Comparison of ENCODE assay signal across 19 cellular contexts in genomic region chr13:89827552-89827951, GRCh38.
DNase-seq lines count a peak whose midpoint lies in the region; ATAC-seq, FAIRE-seq and TF ChIP-seq lines count a peak whose summit lies in the region.
"Had no signal": no experiment of that assay in that cellular context is flagged by ENCODE, and none has a peak within 500 bp of the region (broad histone marks: within the 10 kb centered on the region; RNA-seq: fewer than 3 reads in every experiment).

No MANE protein-coding gene starts in this region.

- H2BK12ac ChIP-seq in H1 (ENCODE audit: low read depth, low read length) = no peak overlapping the region

- H2BK5ac ChIP-seq in H1 (ENCODE audit: low read depth, low read length) = no peak overlapping the region

- BruUV-seq in A673 (replicated peaks; lab: Mats Ljungman, UMichigan) = no TSS peak

- H3K27ac Mint-ChIP-seq in neural progenitor cell = no peak overlapping the region

- TF ChIP-seq POLR2A in H1 (IDR thresholded peaks at IDR 0.05; ENCODE audit: control extremely low read depth in 1 of 2, low read depth in 2 of 2, low read length in 2 of 2) (no peak), thyroid gland (IDR thresholded peaks at IDR 0.05) (no peak)

- H3K23ac ChIP-seq in H1 (ENCODE audit: insufficient read length) = no peak overlapping the region

- H2AFZ ChIP-seq in H1 (ENCODE audit: low read length) = peak overlapping the region; percentile 76
- peak overlapping the region; percentile 57 for H2AFZ ChIP-seq in neural progenitor cell (replicated peaks)

- H2AK5ac ChIP-seq in H1 (ENCODE audit: low read depth, low read length) = no peak overlapping the region

- H4K20me1 ChIP-seq in H1 (replicated peaks in 1 of 2; ENCODE audit: control insufficient read depth in 1 of 2, insufficient read depth in 2 of 2, low read length in 2 of 2) = no peaks in the 10 kb centered on the region
- H4K20me1 ChIP-seq in neural progenitor cell (ENCODE audit: low read depth) = no peaks in the 10 kb centered on the region

- H3K4ac ChIP-seq in H1 (replicated peaks; ENCODE audit: insufficient read length, low read depth, low read length) = no peak overlapping the region

- no peak overlapping the region for H4K5ac ChIP-seq in H1 (ENCODE audit: insufficient read length, low read depth, low read length)

- ATAC-seq in HG03378 (IDR thresholded peaks at IDR 0.05; ENCODE audit: unreplicated experiment) = no peak
- ATAC-seq in HG03108 (IDR thresholded peaks at IDR 0.05; ENCODE audit: unreplicated experiment) = no peak
- ATAC-seq: HepG2, Panc1 had no signal

- no peaks in the 10 kb centered on the region for H3K9me3 Mint-ChIP-seq in neural progenitor cell

- no peak overlapping the region for H4K8ac ChIP-seq in H1 (ENCODE audit: extremely low read depth, insufficient read depth, low read length)

- H2BK20ac ChIP-seq in H1 (ENCODE audit: low read length) = no peak overlapping the region

- peak; percentile 19 for DNase-seq in A673 (ENCODE audit: low spot score)
- peak; percentile 15 for DNase-seq in HT1080 (ENCODE audit: low read depth)
- no peak for DNase-seq in H1 (ENCODE audit: low read depth in 1 of 2, low spot score in 2 of 2)
- no peak for DNase-seq in neural progenitor cell (ENCODE audit: low spot score)
- no peak for DNase-seq in COLO829 (ENCODE audit: low spot score)
- no peak for DNase-seq in thyroid gland
- DNase-seq: DMS 273 treated with DMSO at 0.1 percent for 48 hours, GF-D8, KG1, NCI-H1092, NCI-H146, NCI-H2081 treated with DMSO at 0.1 percent for 48 hours, NCI-H510A had no signal

- no peaks in the 10 kb centered on the region for H3F3A ChIP-seq in neural progenitor cell (ENCODE audit: low read depth)

- H3K14ac ChIP-seq in H1 (ENCODE audit: insufficient read length) = no peak overlapping the region

- H2BK15ac ChIP-seq in H1 (ENCODE audit: low read length) = no peak overlapping the region

- no peak overlapping the region for H3K4me2 ChIP-seq in H1 (ENCODE audit: insufficient read depth in 1 of 2, low read depth in 2 of 2, low read length in 2 of 2)
- no peak overlapping the region for H3K4me2 ChIP-seq in neural progenitor cell

- H3K4me1 Mint-ChIP-seq in neural progenitor cell = peaks cover 1% of the 10 kb centered on the region

- WGBS in H1 (ENCODE audit: extremely low coverage in 1 of 2, insufficient coverage in 1 of 2, insufficient read length in 1 of 2, insufficient replicate concordance in 2 of 2, low coverage in 1 of 2, low lambda C conversion rate in 2 of 2, missing lambda C conversion rate in 1 of 2), 2 experiments = 84% methylated on average over 4 of the region's 4 CpGs; no CpG with 5 or more reads in 1 of the 2 experiments
- WGBS in thyroid gland, 2 donors = 84 to 85% methylated on average over 4 of the region's 4 CpGs

- peaks cover 2% of the 10 kb centered on the region for H3K27me3 Mint-ChIP-seq in neural progenitor cell (ENCODE audit: insufficient read depth, low read depth)

- no peak overlapping the region for H3K18ac ChIP-seq in H1 (ENCODE audit: extremely low read depth, low read length)

- H3K4me1 ChIP-seq in A673 (ENCODE audit: insufficient read depth, low read length, poor library complexity, severe bottlenecking) (no peaks in the 10 kb centered on the region), H1 (replicated peaks in 1 of 4; ENCODE audit: control insufficient read depth in 3 of 4, insufficient read depth in 4 of 4, low read length in 3 of 4) (no peaks in the 10 kb centered on the region), neural progenitor cell (no peaks in the 10 kb centered on the region), thyroid gland (no peaks in the 10 kb centered on the region)

- no peak for TF ChIP-seq EP300 in H1 (IDR thresholded peaks at IDR 0.05; ENCODE audit: borderline replicate concordance in 1 of 2, low read depth in 2 of 2, low read length in 2 of 2)

- H3K4me3 Mint-ChIP-seq in neural progenitor cell = no peak overlapping the region

- H3K36me3 ChIP-seq in A673 (ENCODE audit: insufficient read depth, low read length, poor library complexity, severe bottlenecking) = no peaks in the 10 kb centered on the region
- no peaks in the 10 kb centered on the region for H3K36me3 ChIP-seq in H1 (ENCODE audit: control insufficient read depth in 2 of 4, insufficient read depth in 4 of 4, low read length in 3 of 4)
- H3K36me3 ChIP-seq in neural progenitor cell = no peaks in the 10 kb centered on the region
- H3K36me3 ChIP-seq in thyroid gland = no peaks in the 10 kb centered on the region

- intact Hi-C loops in A673 (cut with micrococcal nuclease; ENCODE audit: unreplicated experiment) (no loop called here), thyroid gland (cut with DNase I) (no loop called here)

- H3K9ac ChIP-seq in H1 (replicated peaks in 1 of 4; ENCODE audit: extremely low read depth in 1 of 4, low read depth in 3 of 4, low read length in 3 of 4) (no peak overlapping the region), neural progenitor cell (no peak overlapping the region)

- H3K4me3 ChIP-seq in A673 (ENCODE audit: low read depth, low read length, poor library complexity, severe bottlenecking) (no peak overlapping the region), H1 (ENCODE audit: extremely low read depth in 1 of 4, insufficient read depth in 2 of 4, low read depth in 3 of 4, low read length in 4 of 4) (no peak overlapping the region), neural progenitor cell (no peak overlapping the region), thyroid gland (replicated peaks in 1 of 3) (no peak overlapping the region)

- H3K27ac ChIP-seq in A673 (ENCODE audit: low read depth, low read length, poor library complexity, severe bottlenecking) (no peak overlapping the region), H1 (ENCODE audit: low read depth, low read length) (no peak overlapping the region), neural progenitor cell (no peak overlapping the region), thyroid gland (no peak overlapping the region)
- H3K27ac ChIP-seq: C4-2B had no signal

- H3K27me3 ChIP-seq in A673 (replicated peaks; ENCODE audit: insufficient read depth, low read depth, low read length, poor library complexity) (no peaks in the 10 kb centered on the region), H1 (replicated peaks in 1 of 4; ENCODE audit: control insufficient read depth in 3 of 4, extremely low read depth in 1 of 4, insufficient read depth in 3 of 4, low read length in 3 of 4) (no peaks in the 10 kb centered on the region), neural progenitor cell (no peaks in the 10 kb centered on the region), thyroid gland (no peaks in the 10 kb centered on the region)

- no peaks in the 10 kb centered on the region for H3K23me2 ChIP-seq in H1 (ENCODE audit: low read depth, low read length)

- H2BK120ac ChIP-seq in H1 (replicated peaks; ENCODE audit: low read depth, low read length) = no peak overlapping the region

- no peaks in the 10 kb centered on the region for H3K36me3 Mint-ChIP-seq in neural progenitor cell

- no peak overlapping the region for H4K91ac ChIP-seq in H1 (replicated peaks; ENCODE audit: insufficient read length, low read length)

- CTCF ChIA-PET in A673 (lab: Charles Lee) (no interaction called here), H1 (lab: Charles Lee; ENCODE audit: partially characterized antibody) (no interaction called here)

- no peak for TF ChIP-seq RAD21 in H1 (IDR thresholded peaks at IDR 0.05 in 1 of 2, conservative IDR thresholded peaks at IDR 0.05 in 1 of 2; ENCODE audit: low read depth in 2 of 2, low read length in 2 of 2)

- H3K79me2 ChIP-seq in H1 (ENCODE audit: control insufficient read depth in 1 of 2, insufficient read depth in 2 of 2, low read length in 2 of 2) (no peaks in the 10 kb centered on the region), neural progenitor cell (ENCODE audit: low read depth) (no peaks in the 10 kb centered on the region)

- H3K9me3 ChIP-seq in A673 (ENCODE audit: low read depth, low read length, poor library complexity, severe bottlenecking) = no peaks in the 10 kb centered on the region
- no peaks in the 10 kb centered on the region for H3K9me3 ChIP-seq in H1 (ENCODE audit: insufficient read depth in 2 of 2, low read depth in 1 of 2, low read length in 1 of 2)
- H3K9me3 ChIP-seq in neural progenitor cell (ENCODE audit: low read depth) = no peaks in the 10 kb centered on the region
- no peaks in the 10 kb centered on the region for H3K9me3 ChIP-seq in thyroid gland

- no peak for FAIRE-seq in H1 (lab: Jason Lieb, UNC)
- FAIRE-seq: GM12891, HepG2 had no signal

- no peaks in the 10 kb centered on the region for H3K79me1 ChIP-seq in H1 (ENCODE audit: low read depth, low read length)

- POLR2A ChIA-PET in A673 (lab: Charles Lee; ENCODE audit: low non-redundant PET) = no interaction called here
- POLR2A ChIA-PET in H1 (lab: Charles Lee; ENCODE audit: partially characterized antibody) = no interaction called here

- TF ChIP-seq CTCF in A673 (conservative IDR thresholded peaks at IDR 0.05; ENCODE audit: low read depth, low read length) = no peak
- TF ChIP-seq CTCF in H1 (IDR thresholded peaks at IDR 0.05; ENCODE audit: control extremely low read depth in 1 of 3, insufficient read depth in 1 of 3, low read depth in 1 of 3, low read length in 3 of 3) = no peak
- TF ChIP-seq CTCF in neural progenitor cell (IDR thresholded peaks at IDR 0.05) = no peak
- TF ChIP-seq CTCF in thyroid gland (IDR thresholded peaks at IDR 0.05) = no peak

- no peak overlapping the region for H3K56ac ChIP-seq in H1 (replicated peaks; ENCODE audit: insufficient read length, low read depth, low read length)

TF ChIP-seq in H1, 55 proteins besides CTCF, POLR2A, EP300 and RAD21:
- TF ChIP-seq TEAD4 (IDR thresholded peaks at IDR 0.05; ENCODE audit: low read depth, low read length) = no peak
- no peak for TF ChIP-seq BACH1 (IDR thresholded peaks at IDR 0.05; ENCODE audit: low read length)

Comparison
In these comparisons a context has a peak if more than half of its experiments do, and no peak if none do; other contexts are left out.
1. DNase-seq: peak in A673 (single experiment) and HT1080 (single experiment); none in H1 (0 of 2), neural progenitor cell (single experiment), COLO829 (single experiment) and thyroid gland (0 of 2).